Comparison of ENCODE assay signal across 26 cellular contexts in genomic region chr7:9083837-9084236, GRCh38.
DNase-seq lines count a peak whose midpoint lies in the region; ATAC-seq and TF ChIP-seq lines count a peak whose summit lies in the region.
"Had no signal": no experiment of that assay in that cellular context is flagged by ENCODE, and none has a peak within 500 bp of the region (broad histone marks: within the 10 kb centered on the region; RNA-seq: fewer than 3 reads in every experiment).

No MANE protein-coding gene starts in this region.

- H2AK5ac ChIP-seq in trophoblast cell (ENCODE audit: low read length), result no peak overlapping the region

- no peak overlapping the region for H3K4me2 ChIP-seq in trophoblast cell (ENCODE audit: low read length)
- H3K4me2 ChIP-seq: BLaER1 treated with 17β-estradiol and CSF1 and Interleukin-3, amounts not matched to agents 10 nM and 100 nM had no signal

- no CpG with 5 or more reads among the region's 5 CpGs for WGBS in trophoblast cell (ENCODE audit: extremely low coverage, insufficient coverage, insufficient read length)

- H3K4me3 ChIP-seq in BE2C (ENCODE audit: low read depth, low read length) (no peak overlapping the region), trophoblast cell (ENCODE audit: low read depth, low read length) (no peak overlapping the region)
- H3K4me3 ChIP-seq: BLaER1 treated with 17β-estradiol and CSF1 and Interleukin-3, amounts not matched to agents 10 nM and 100 nM; heart right ventricle; Peyer's patch; transverse colon had no signal

- no peak overlapping the region for H3K23ac ChIP-seq in trophoblast cell (ENCODE audit: low read length)

- peak; percentile 54 for ATAC-seq in foreskin keratinocyte
- ATAC-seq in HG02642 (IDR thresholded peaks at IDR 0.05; ENCODE audit: poor library complexity, unreplicated experiment), result no peak
- ATAC-seq in GM18858 (IDR thresholded peaks at IDR 0.05; ENCODE audit: unreplicated experiment), result no peak
- ATAC-seq: effector memory CD8-positive, alpha-beta T cell; esophagus mucosa; HCT116; heart right ventricle had no signal

- H3K4me1 ChIP-seq in BE2C (peaks cover 9% of the 10 kb centered on the region), foreskin keratinocyte (no peaks in the 10 kb centered on the region), trophoblast cell (ENCODE audit: control insufficient read depth in 1 of 2, insufficient read depth in 2 of 2, low read length in 2 of 2) (no peaks in the 10 kb centered on the region)
- H3K4me1 ChIP-seq: BLaER1 treated with 17β-estradiol and CSF1 and Interleukin-3, amounts not matched to agents 10 nM and 100 nM; heart right ventricle; Peyer's patch; transverse colon had no signal

- H4K12ac ChIP-seq in trophoblast cell (ENCODE audit: low read depth, low read length), result no peak overlapping the region

- H3K79me1 ChIP-seq in trophoblast cell (ENCODE audit: low read length), result no peaks in the 10 kb centered on the region

- POLR2A ChIA-PET in HEK293T (lab: Yijun Ruan, JAX), result no interaction called here

- H3K4ac ChIP-seq in trophoblast cell (ENCODE audit: low read depth, low read length), result no peak overlapping the region

- TF ChIP-seq CTCF in BE2C (IDR thresholded peaks at IDR 0.05; ENCODE audit: low read depth, low read length) (peak; percentile 61), foreskin keratinocyte (conservative IDR thresholded peaks at IDR 0.05) (no peak)

- H3K27me3 ChIP-seq in BE2C (no peaks in the 10 kb centered on the region), foreskin keratinocyte (no peaks in the 10 kb centered on the region), trophoblast cell (ENCODE audit: insufficient read depth, low read length) (no peaks in the 10 kb centered on the region)
- H3K27me3 ChIP-seq: BLaER1 treated with 17β-estradiol and CSF1 and Interleukin-3, amounts not matched to agents 10 nM and 100 nM; heart right ventricle; Peyer's patch; transverse colon had no signal

- DNase-seq in BE2C (peak; percentile 87), HEK293T (ENCODE audit: extremely low spot score) (peak; percentile 6), SHP77 (lab: John Stamatoyannopoulos, UW) (peak; percentile 51 to 81), foreskin keratinocyte (peak; percentile 8 to 34), trophoblast cell (no peak), C1 segment of cervical spinal cord (lab: John Stamatoyannopoulos, UW) (no peak)
- DNase-seq: activated CD4-positive, alpha-beta T cell treated with anti-CD3 and anti-CD28 coated beads, Interleukin-2, amount 10 ng/mL, durations not matched to agents 24 days and 14 days; activated gamma-delta T cell; activated naive CD8-positive, alpha-beta T cell treated with anti-CD3 and anti-CD28 coated beads, Interleukin-2, amount 10 ng/mL, durations not matched to agents 7 days and 5 days; activated T-cell treated with anti-CD3 and anti-CD28 coated beads, Interleukin-2, amount 50 U/mL, for 24 hours; Calu3; cortex of kidney; effector memory CD8-positive, alpha-beta T cell; foreskin fibroblast; heart right ventricle; Kasumi-1; NCI-H2171; NCI-H510A; Peyer's patch; transverse colon had no signal

- no peak overlapping the region for H2BK120ac ChIP-seq in trophoblast cell (ENCODE audit: insufficient read depth, low read length, poor library complexity)

- H3K14ac ChIP-seq in trophoblast cell (ENCODE audit: low read length), result no peak overlapping the region

- no peaks in the 10 kb centered on the region for H3K36me3 ChIP-seq in BE2C
- no peaks in the 10 kb centered on the region for H3K36me3 ChIP-seq in trophoblast cell (ENCODE audit: control insufficient read depth in 1 of 2, insufficient read depth in 2 of 2, low read length in 2 of 2)
- H3K36me3 ChIP-seq: BLaER1 treated with 17β-estradiol and CSF1 and Interleukin-3, amounts not matched to agents 10 nM and 100 nM; heart right ventricle; Peyer's patch; transverse colon had no signal

- no peak overlapping the region for H3K27ac ChIP-seq in foreskin keratinocyte
- no peak overlapping the region for H3K27ac ChIP-seq in trophoblast cell (ENCODE audit: low read depth, low read length)
- H3K27ac ChIP-seq: BLaER1 treated with 17β-estradiol and CSF1 and Interleukin-3, amounts not matched to agents 10 nM and 100 nM; heart right ventricle; HL-60; Peyer's patch; transverse colon had no signal

- no peak overlapping the region for H2AFZ ChIP-seq in trophoblast cell (ENCODE audit: insufficient read depth, low read length, poor library complexity)

- H3K9me3 ChIP-seq in BE2C (no peaks in the 10 kb centered on the region), trophoblast cell (ENCODE audit: insufficient read depth, low read depth, low read length) (peaks cover 2% of the 10 kb centered on the region)
- H3K9me3 ChIP-seq: BLaER1 treated with 17β-estradiol and CSF1 and Interleukin-3, amounts not matched to agents 10 nM and 100 nM had no signal

- H4K91ac ChIP-seq in trophoblast cell (ENCODE audit: low read depth, low read length), result no peak overlapping the region

- no peak overlapping the region for H3K18ac ChIP-seq in trophoblast cell (ENCODE audit: low read length)

- H3K9ac ChIP-seq in trophoblast cell (ENCODE audit: low read length), result no peak overlapping the region
- H3K9ac ChIP-seq: BLaER1 treated with 17β-estradiol and CSF1 and Interleukin-3, amounts not matched to agents 10 nM and 100 nM had no signal

- no peak overlapping the region for H2BK12ac ChIP-seq in trophoblast cell (ENCODE audit: low read length)

- no peak overlapping the region for H4K8ac ChIP-seq in trophoblast cell (ENCODE audit: low read depth, low read length)

- CTCF ChIA-PET in HEK293T (lab: Yijun Ruan, JAX), result interaction anchor here (0.7 kb wide), 1 partner anchor 198 kb away, joined by 3 read pairs; no protein-coding TSS in a partner anchor

- no peak overlapping the region for H2BK5ac ChIP-seq in trophoblast cell (ENCODE audit: low read depth, low read length, poor library complexity)

- H3K79me2 ChIP-seq in trophoblast cell (ENCODE audit: control insufficient read depth, insufficient read depth, low read length, poor library complexity), result no peaks in the 10 kb centered on the region

TF ChIP-seq in HEK293T, 16 proteins besides CTCF, POLR2A, EP300 and RAD21:
- no peak for TF ChIP-seq FOXA1 (IDR thresholded peaks at IDR 0.05)
- TF ChIP-seq FOXK2 (IDR thresholded peaks at IDR 0.05), result no peak
- TF ChIP-seq TARDBP (IDR thresholded peaks at IDR 0.05), result no peak
- TF ChIP-seq LEF1 (IDR thresholded peaks at IDR 0.05; ENCODE audit: borderline replicate concordance), result no peak
TF ChIP-seq in HEK293T: peak in this region for 0.

Comparison
In these comparisons a context has a peak if more than half of its experiments do, and no peak if none do; other contexts are left out.
1. DNase-seq: peak in BE2C (single experiment), HEK293T (single experiment), SHP77 (2 of 2) and foreskin keratinocyte (2 of 2); none in trophoblast cell (0 of 2) and C1 segment of cervical spinal cord (0 of 14).